ENCODE assay signal across 17 cellular contexts in the genomic region with DNA sequence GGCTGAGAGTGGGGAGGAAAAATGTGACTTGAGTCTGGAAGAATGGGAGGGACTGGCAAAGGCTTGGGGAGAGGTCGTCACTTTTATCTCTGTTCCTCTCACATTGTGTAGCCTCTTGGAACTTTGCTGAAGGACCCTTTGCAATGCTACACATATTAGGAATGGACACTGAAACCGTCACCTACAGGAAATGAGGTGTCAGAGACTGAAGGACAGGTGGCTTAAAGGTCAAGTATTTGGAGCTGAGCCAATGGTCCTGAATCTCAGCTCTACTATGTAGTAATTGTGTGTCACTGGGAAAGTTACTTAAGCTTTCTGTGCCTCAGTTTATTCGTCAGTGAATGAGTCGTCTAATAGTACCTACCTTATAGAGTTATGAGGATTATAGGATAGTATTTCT.
"Had no signal": no experiment of that assay in that cellular context is flagged by ENCODE, and none has a peak within 500 bp of the region (broad histone marks: within the 10 kb centered on the region; RNA-seq: fewer than 3 reads in every experiment).

No MANE protein-coding gene starts in this region.

- ATAC-seq: activated CD4-positive, CD25-positive, alpha-beta regulatory T cell treated with anti-CD3 and anti-CD28 coated beads, Interleukin-2, amount 50 U/mL, for 24 hours; activated T-cell treated with anti-CD3 and anti-CD28 coated beads, Interleukin-2, amount 50 U/mL, for 4 hours; left colon; naive thymus-derived CD4-positive, alpha-beta T cell; psoas muscle; T-helper 17 cell had no signal

- DNase-seq: activated CD4-positive, alpha-beta T cell treated with anti-CD3 and anti-CD28 coated beads, Interleukin-2, amount 50 U/mL, for 48 hours; activated gamma-delta T cell treated with Interleukin-2 at 50 U/mL for 16 hours; activated naive CD8-positive, alpha-beta T cell treated with anti-CD3 and anti-CD28 coated beads, Interleukin-2, amount 10 ng/mL, durations not matched to agents 7 days and 5 days; activated T-cell treated with anti-CD3 and anti-CD28 coated beads, Interleukin-2, amount 50 U/mL, for 4 hours; anterior cingulate cortex; hypothalamus; left colon; mammary epithelial cell; naive thymus-derived CD4-positive, alpha-beta T cell; psoas muscle; sigmoid colon; stimulated activated CD4-positive, alpha-beta T cell treated with anti-CD3 and anti-CD28 coated beads, Interleukin-2, amount 100 ng/mL, for 24 hours; stimulated activated naive CD4-positive, alpha-beta T cell treated with Interleukin-2 at 50 U/mL for 16 hours; T-helper 17 cell; trophoblast cell had no signal

- H3K4me1 ChIP-seq: breast epithelium, psoas muscle, sigmoid colon had no signal

- H3K9me3 ChIP-seq: breast epithelium, psoas muscle, sigmoid colon had no signal

- H3K4me3 ChIP-seq: breast epithelium, psoas muscle, sigmoid colon had no signal

- H3K27ac ChIP-seq: breast epithelium, psoas muscle, sigmoid colon had no signal

- H3K27me3 ChIP-seq: breast epithelium, sigmoid colon had no signal

- H3K36me3 ChIP-seq: breast epithelium, sigmoid colon had no signal
